ENCODE assay signal across 8 cellular contexts in genomic region chr5:139293504-139294371, GRCh38. TPM values are rescaled to one million over a fixed set of nuclear protein-coding genes. Genes with fewer than 3 reads are reported as not detected.
DNase-seq lines count a peak whose midpoint lies in the region; ATAC-seq and TF ChIP-seq lines count a peak whose summit lies in the region.

A gene with protein sequence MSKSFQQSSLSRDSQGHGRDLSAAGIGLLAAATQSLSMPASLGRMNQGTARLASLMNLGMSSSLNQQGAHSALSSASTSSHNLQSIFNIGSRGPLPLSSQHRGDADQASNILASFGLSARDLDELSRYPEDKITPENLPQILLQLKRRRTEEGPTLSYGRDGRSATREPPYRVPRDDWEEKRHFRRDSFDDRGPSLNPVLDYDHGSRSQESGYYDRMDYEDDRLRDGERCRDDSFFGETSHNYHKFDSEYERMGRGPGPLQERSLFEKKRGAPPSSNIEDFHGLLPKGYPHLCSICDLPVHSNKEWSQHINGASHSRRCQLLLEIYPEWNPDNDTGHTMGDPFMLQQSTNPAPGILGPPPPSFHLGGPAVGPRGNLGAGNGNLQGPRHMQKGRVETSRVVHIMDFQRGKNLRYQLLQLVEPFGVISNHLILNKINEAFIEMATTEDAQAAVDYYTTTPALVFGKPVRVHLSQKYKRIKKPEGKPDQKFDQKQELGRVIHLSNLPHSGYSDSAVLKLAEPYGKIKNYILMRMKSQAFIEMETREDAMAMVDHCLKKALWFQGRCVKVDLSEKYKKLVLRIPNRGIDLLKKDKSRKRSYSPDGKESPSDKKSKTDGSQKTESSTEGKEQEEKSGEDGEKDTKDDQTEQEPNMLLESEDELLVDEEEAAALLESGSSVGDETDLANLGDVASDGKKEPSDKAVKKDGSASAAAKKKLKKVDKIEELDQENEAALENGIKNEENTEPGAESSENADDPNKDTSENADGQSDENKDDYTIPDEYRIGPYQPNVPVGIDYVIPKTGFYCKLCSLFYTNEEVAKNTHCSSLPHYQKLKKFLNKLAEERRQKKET (plus strand): TSS chr5:139293740. CDS start chr5:139307416, 13,676 bp downstream.

- H3K9me3 ChIP-seq in right atrium auricular region (no peaks in the 10 kb centered on the region), uterus (no peaks in the 10 kb centered on the region)

- intact Hi-C loops in T-helper 2 cell treated with Interferon-gamma antibody and Interleukin-4, amounts not matched to agents 100 ng/mL and 5 ng/mL, for 36 hours (cut with micrococcal nuclease) = loop anchor here (1.0 to 10.0 kb wide), 12 partner anchors 19 to 1539 kb away; partner anchors contain the start of genes CDC25C, EGR1, ETF1 and FAM53C
- intact Hi-C loops in uterus (cut with DNase I; ENCODE audit: low total_unique reads) = no loop called here

- H3K36me3 ChIP-seq in right atrium auricular region (no peaks in the 10 kb centered on the region), uterus (no peaks in the 10 kb centered on the region)

- H3K4me1 ChIP-seq in right atrium auricular region (peaks cover 0 to 43% of the 10 kb centered on the region in 2 donors), uterus (peaks cover 11 to 20% of the 10 kb centered on the region in 2 donors)

- ATAC-seq in HG02938 (IDR thresholded peaks at IDR 0.05; ENCODE audit: unreplicated experiment) = peak; percentile 64

- DNase-seq in NCI-H187 treated with DMSO at 0.1 percent for 48 hours (lab: John Stamatoyannopoulos, UW) (peak; percentile 44), anterior cingulate cortex (lab: John Stamatoyannopoulos, UW) (peak; percentile 52 to 95 (median 90)), right atrium auricular region (ENCODE audit: low spot score) (peak; percentile 97), pulmonary artery endothelial cell (ENCODE audit: low read depth, low spot score) (peak; percentile 89), uterus (peak; percentile 96)

- TF ChIP-seq CTCF in right atrium auricular region (IDR thresholded peaks at IDR 0.05) (no peak), uterus (IDR thresholded peaks at IDR 0.05) (peak in 3 of 4 experiments; percentile 10 to 30 (median 11))

- H3K27me3 ChIP-seq in right atrium auricular region (no peaks in the 10 kb centered on the region), uterus (no peaks in the 10 kb centered on the region)

- TF ChIP-seq POLR2A in GM15510 (IDR thresholded peaks at IDR 0.05; ENCODE audit: borderline replicate concordance, extremely low read depth, insufficient read length) = peak; percentile 96
- TF ChIP-seq POLR2A in uterus (IDR thresholded peaks at IDR 0.05) = peak; percentile 93 to 99

- H3K27ac ChIP-seq in right atrium auricular region = peak within 1 kb of the TSS; percentile 93 to 100
- peak within 1 kb of the TSS; percentile 99 to 100 for H3K27ac ChIP-seq in uterus

- H3K4me3 ChIP-seq in right atrium auricular region (peak within 1 kb of the TSS; percentile 70 to 82), uterus (peak within 1 kb of the TSS; percentile 85 to 94)

RNA-seq across cellular contexts. Expression of the gene that starts here (rescaled TPM):
- total RNA-seq in T-helper 2 cell treated with Interferon-gamma antibody and Interleukin-4, amounts not matched to agents 100 ng/mL and 5 ng/mL, for 36 hours = 210 and 247 TPM in 2 replicates
- total RNA-seq in right atrium auricular region (100 to 1,000 TPM; 131 to 159 TPM), pulmonary artery endothelial cell (213 and 361 TPM in 2 replicates), uterus (100 to 1,000 TPM; 270 to 549 (median 314) TPM)

Comparison
In these comparisons a context has a peak if more than half of its experiments do, and no peak if none do; other contexts are left out.
1. Peak in every context shown above with its lines: DNase-seq, ATAC-seq, H3K4me3 ChIP-seq and H3K27ac ChIP-seq.
2. DNase-seq: peak in every context shown above with its lines; median percentile 97 in right atrium auricular region; 96 in uterus; 90 in anterior cingulate cortex; 89 in pulmonary artery endothelial cell; 44 in NCI-H187 treated with DMSO at 0.1 percent for 48 hours.
3. CTCF ChIP-seq: peak in uterus (3 of 4); none in right atrium auricular region (0 of 2).